Comparison of ENCODE assay signal across 8 cellular contexts in genomic region chr10:1047937-1048336, GRCh38. TPM values are rescaled to one million over a fixed set of nuclear protein-coding genes. Genes with fewer than 3 reads are reported as not detected.
DNase-seq lines count a peak whose midpoint lies in the region; ATAC-seq, FAIRE-seq and TF ChIP-seq lines count a peak whose summit lies in the region.

No MANE protein-coding gene starts in this region.

- peak overlapping the region; percentile 100 for H3K27ac ChIP-seq in kidney (ENCODE audit: low read depth in 2 of 2, low read length in 2 of 2)
- peak overlapping the region; percentile 100 for H3K27ac ChIP-seq in substantia nigra (ENCODE audit: low read depth, low read length, poor library complexity, severe bottlenecking)

- FAIRE-seq in kidney (lab: Jason Lieb, UNC) = no peak

- H3K4me3 Mint-ChIP-seq in activated naive CD4-positive, alpha-beta T cell treated with anti-CD3 and anti-CD28 coated beads, Interleukin-2, amount 10 ng/mL, durations not matched to agents 7 days and 5 days = peak overlapping the region; percentile 97
- H3K4me3 Mint-ChIP-seq in activated naive CD8-positive, alpha-beta T cell = peak overlapping the region; percentile 95

- peaks cover 4% of the 10 kb centered on the region for H3K27me3 Mint-ChIP-seq in activated naive CD4-positive, alpha-beta T cell treated with anti-CD3 and anti-CD28 coated beads, Interleukin-2, amount 10 ng/mL, durations not matched to agents 7 days and 5 days
- no peaks in the 10 kb centered on the region for H3K27me3 Mint-ChIP-seq in activated naive CD8-positive, alpha-beta T cell

- CTCF ChIA-PET in activated naive CD4-positive, alpha-beta T cell treated with anti-CD3 and anti-CD28 coated beads, Interleukin-2, amount 10 ng/mL, durations not matched to agents 7 days and 5 days (lab: Charles Lee) = interaction anchor here (1.0 kb wide), 1 partner anchor 27 kb away, joined by 4 read pairs; no protein-coding TSS in a partner anchor

- no peaks in the 10 kb centered on the region for H3K9me3 ChIP-seq in kidney (ENCODE audit: control insufficient read depth in 1 of 2, low read length in 2 of 2)

- no peaks in the 10 kb centered on the region for H3K9me3 Mint-ChIP-seq in activated naive CD4-positive, alpha-beta T cell treated with anti-CD3 and anti-CD28 coated beads, Interleukin-2, amount 10 ng/mL, durations not matched to agents 7 days and 5 days
- no peaks in the 10 kb centered on the region for H3K9me3 Mint-ChIP-seq in activated naive CD8-positive, alpha-beta T cell (ENCODE audit: low read depth)

- no peak for ATAC-seq in GM21447 (IDR thresholded peaks at IDR 0.05; ENCODE audit: unreplicated experiment)

- peak overlapping the region; percentile 95 for H3K4me3 ChIP-seq in kidney (ENCODE audit: low read length in 2 of 2)

- peaks cover 10% of the 10 kb centered on the region in 2 donors for H3K4me1 ChIP-seq in kidney (ENCODE audit: control insufficient read depth in 1 of 2, insufficient read depth in 1 of 2, low read depth in 1 of 2, low read length in 2 of 2)

- peaks cover 8% of the 10 kb centered on the region in 2 donors for H3K36me3 ChIP-seq in kidney (ENCODE audit: control insufficient read depth in 1 of 2, insufficient read depth in 2 of 2, low read length in 2 of 2)

- DNase-seq in activated naive CD4-positive, alpha-beta T cell treated with anti-CD3 and anti-CD28 coated beads, Interleukin-2, amount 10 ng/mL, durations not matched to agents 7 days and 5 days = peak; percentile 52
- DNase-seq in activated naive CD4-positive, alpha-beta T cell treated with Interleukin-2 at 50 U/mL for 16 hours = no peak
- DNase-seq in kidney (no peak), substantia nigra (lab: John Stamatoyannopoulos, UW) (no peak), GDM1 (lab: John Stamatoyannopoulos, UW) (no peak), NCI-H1048 (lab: John Stamatoyannopoulos, UW) (no peak)

- no peak for TF ChIP-seq CTCF in kidney (IDR thresholded peaks at IDR 0.05; ENCODE audit: borderline replicate concordance, extremely low read depth, insufficient read depth)

- peaks cover 59% of the 10 kb centered on the region for H3K36me3 Mint-ChIP-seq in activated naive CD4-positive, alpha-beta T cell treated with anti-CD3 and anti-CD28 coated beads, Interleukin-2, amount 10 ng/mL, durations not matched to agents 7 days and 5 days
- H3K36me3 Mint-ChIP-seq in activated naive CD8-positive, alpha-beta T cell = no peaks in the 10 kb centered on the region

- H3K9ac ChIP-seq in kidney (ENCODE audit: low read length in 2 of 2) = peak overlapping the region; percentile 92 to 95

- intact Hi-C loops in kidney (cut with DNase I) = no loop called here

- peaks cover 70% of the 10 kb centered on the region for H3K4me1 Mint-ChIP-seq in activated naive CD4-positive, alpha-beta T cell treated with anti-CD3 and anti-CD28 coated beads, Interleukin-2, amount 10 ng/mL, durations not matched to agents 7 days and 5 days
- H3K4me1 Mint-ChIP-seq in activated naive CD8-positive, alpha-beta T cell (ENCODE audit: low read depth) = peaks cover 70% of the 10 kb centered on the region

- peak overlapping the region; percentile 97 for H3K27ac Mint-ChIP-seq in activated naive CD4-positive, alpha-beta T cell treated with anti-CD3 and anti-CD28 coated beads, Interleukin-2, amount 10 ng/mL, durations not matched to agents 7 days and 5 days
- peak overlapping the region; percentile 96 for H3K27ac Mint-ChIP-seq in activated naive CD8-positive, alpha-beta T cell

RNA-seq across cellular contexts. Expression of gene IDI1, which starts 1.0 kb away (rescaled TPM):
- 27.5 TPM for total RNA-seq in kidney
- polyA plus RNA-seq in kidney (ENCODE audit: insufficient read depth, low read depth, low replicate concordance) = 59.7 TPM

RNA-seq across cellular contexts. Expression of gene WDR37, which starts 8.2 kb away (rescaled TPM):
- total RNA-seq in kidney = 23.5 TPM
- 6.0 TPM for polyA plus RNA-seq in kidney (ENCODE audit: insufficient read depth, low read depth, low replicate concordance)

RNA-seq across cellular contexts. Expression of gene IDI2, which starts 22.3 kb away (rescaled TPM):
- not detected for total RNA-seq in kidney
- not detected for polyA plus RNA-seq in kidney (ENCODE audit: insufficient read depth, low read depth, low replicate concordance)

RNA-seq across cellular contexts. Expression of gene GTPBP4, which starts 59.7 kb away (rescaled TPM):
- 37.1 TPM for total RNA-seq in kidney
- 18.9 TPM for polyA plus RNA-seq in kidney (ENCODE audit: insufficient read depth, low read depth, low replicate concordance)
